Comparison of ENCODE assay signal across 26 cellular contexts in genomic region chr9:111449705-111450104, GRCh38.
"Had no signal": no experiment of that assay in that cellular context is flagged by ENCODE, and none has a peak within 500 bp of the region (broad histone marks: within the 10 kb centered on the region; RNA-seq: fewer than 3 reads in every experiment).

No MANE protein-coding gene starts in this region.

- H3K27me3 Mint-ChIP-seq: activated CD4-positive, alpha-beta memory T cell treated with anti-CD3 and anti-CD28 coated beads for 36 hours; activated CD4-positive, alpha-beta T cell treated with anti-CD3 and anti-CD28 coated beads, Interleukin-2, amount 10 ng/mL, durations not matched to agents 24 days and 14 days; progenitor cell of endocrine pancreas had no signal

- FAIRE-seq: bronchial epithelial cell, endothelial cell of umbilical vein, urothelium cell line had no signal

- H3K27ac Mint-ChIP-seq: activated CD4-positive, alpha-beta memory T cell treated with anti-CD3 and anti-CD28 coated beads for 36 hours; activated CD4-positive, alpha-beta T cell treated with anti-CD3 and anti-CD28 coated beads, Interleukin-2, amount 10 ng/mL, durations not matched to agents 24 days and 14 days; activated naive CD4-positive, alpha-beta T cell treated with anti-CD3 and anti-CD28 coated beads, Interleukin-2, amount 50 U/mL, for 72 hours; activated T-helper 2 cell treated with anti-CD3 and anti-CD28 coated beads, Interferon-gamma antibody, Interleukin-2, Interleukin-4, amounts not matched to agents 10 μg/mL and 5 μg/mL and 100 μg/mL, durations not matched to agents 14 hours and 24 hours and 36 hours; progenitor cell of endocrine pancreas; T-helper 1 cell treated with Interleukin-12 subunit alpha and Interleukin-12 subunit beta and Interleukin-4 antibody, amounts not matched to agents 30 μg/mL and 1 μg/mL, for 36 hours had no signal

- ATAC-seq: activated naive CD4-positive, alpha-beta T cell treated with anti-CD3 and anti-CD28 coated beads, Interleukin-2, amount 50 U/mL, for 72 hours; natural killer cell had no signal

- H3K27ac ChIP-seq: lower lobe of right lung, spleen, WERI-Rb-1 had no signal

- H3K9me3 ChIP-seq: lower lobe of right lung, spleen, tibial nerve had no signal

- H3K4me1 ChIP-seq: lower lobe of right lung had no signal

- H3K4me3 ChIP-seq: coronary artery, lower lobe of right lung, spleen, tibial nerve had no signal

- H3K36me3 Mint-ChIP-seq: natural killer cell had no signal

- H3K27me3 ChIP-seq: spleen, tibial nerve had no signal

- DNase-seq: activated CD4-positive, alpha-beta memory T cell treated with anti-CD3 and anti-CD28 coated beads for 36 hours; activated CD4-positive, alpha-beta T cell treated with anti-CD3 and anti-CD28 coated beads, Interleukin-2, amount 10 ng/mL, durations not matched to agents 24 days and 14 days; activated CD4-positive, CD25-positive, alpha-beta regulatory T cell treated with anti-CD3 and anti-CD28 coated beads, Interleukin-2, amount 50 U/mL, for 72 hours; activated CD8-positive, alpha-beta memory T cell treated with anti-CD3 and anti-CD28 coated beads, Interleukin-2, amount 50 U/mL, for 4 hours; activated naive CD4-positive, alpha-beta T cell; activated T-cell treated with anti-CD3 and anti-CD28 coated beads, Interleukin-2, amount 50 U/mL, for 1 hour; cerebellar nuclear complex; head of caudate nucleus; lower lobe of right lung; mesenchymal stem cell; natural killer cell; retina; spleen; stimulated activated naive CD4-positive, alpha-beta T cell treated with Interleukin-2 at 50 U/mL for 16 hours; SW 1271; T1000; WERI-Rb-1 had no signal

- H3K9me3 Mint-ChIP-seq: activated CD4-positive, alpha-beta memory T cell treated with anti-CD3 and anti-CD28 coated beads for 36 hours; activated CD4-positive, alpha-beta T cell treated with anti-CD3 and anti-CD28 coated beads, Interleukin-2, amount 10 ng/mL, durations not matched to agents 24 days and 14 days; activated naive CD4-positive, alpha-beta T cell treated with anti-CD3 and anti-CD28 coated beads, Interleukin-2, amount 50 U/mL, for 72 hours; activated T-helper 2 cell treated with anti-CD3 and anti-CD28 coated beads, Interferon-gamma antibody, Interleukin-2, Interleukin-4, amounts not matched to agents 10 μg/mL and 5 μg/mL and 100 μg/mL, durations not matched to agents 14 hours and 24 hours and 36 hours; natural killer cell; T-helper 1 cell treated with Interleukin-12 subunit alpha and Interleukin-12 subunit beta and Interleukin-4 antibody, amounts not matched to agents 30 μg/mL and 1 μg/mL, for 36 hours had no signal

- H3K4me1 Mint-ChIP-seq: activated CD4-positive, alpha-beta T cell treated with anti-CD3 and anti-CD28 coated beads, Interleukin-2, amount 10 ng/mL, durations not matched to agents 24 days and 14 days had no signal

- H3K4me3 Mint-ChIP-seq: activated CD4-positive, alpha-beta memory T cell treated with anti-CD3 and anti-CD28 coated beads for 36 hours; activated CD4-positive, alpha-beta T cell treated with anti-CD3 and anti-CD28 coated beads, Interleukin-2, amount 10 ng/mL, durations not matched to agents 24 days and 14 days; natural killer cell; T-helper 1 cell treated with Interleukin-12 subunit alpha and Interleukin-12 subunit beta and Interleukin-4 antibody, amounts not matched to agents 30 μg/mL and 1 μg/mL, for 36 hours had no signal
